In the genomic region with DNA sequence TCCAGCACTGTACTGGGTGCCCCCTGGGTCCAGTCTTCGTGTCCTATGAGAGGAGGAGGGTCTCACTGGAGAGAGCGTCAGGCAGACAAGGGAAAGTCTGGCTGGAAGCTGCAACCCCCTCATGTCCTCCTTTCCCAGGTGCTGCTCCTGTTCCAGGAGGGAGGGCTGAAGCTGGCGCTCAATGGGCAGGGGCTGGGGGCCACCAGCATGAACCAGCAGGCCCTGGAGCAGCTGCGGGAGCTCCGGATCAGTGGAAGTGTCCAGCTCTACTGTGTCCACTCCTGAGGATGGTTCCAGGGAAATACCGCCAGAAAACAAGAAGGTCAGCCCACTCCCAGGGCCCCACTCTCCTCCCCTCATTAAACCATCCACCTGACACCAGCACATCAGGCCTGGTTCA, we compare ENCODE assay signal across 23 cellular contexts. TPM values are rescaled to one million over a fixed set of nuclear protein-coding genes. Genes with fewer than 3 reads are reported as not detected.
DNase-seq lines count a peak whose midpoint lies in the region; ATAC-seq and TF ChIP-seq lines count a peak whose summit lies in the region.
"Had no signal": no experiment of that assay in that cellular context is flagged by ENCODE, and none has a peak within 500 bp of the region (broad histone marks: within the 10 kb centered on the region; RNA-seq: fewer than 3 reads in every experiment).

No MANE protein-coding gene starts in this region.

- H3K4me1 Mint-ChIP-seq in H9 = peaks cover 5 to 12% of the 10 kb centered on the region in 2 experiments
- peaks cover 18% of the 10 kb centered on the region for H3K4me1 Mint-ChIP-seq in central memory CD8-positive, alpha-beta T cell

- H3K36me3 Mint-ChIP-seq in H9 (ENCODE audit: insufficient read depth in 1 of 3, low read depth in 3 of 3) = peaks cover 7 to 25% (median 22%) of the 10 kb centered on the region in 3 experiments; a peak in 6 of 7 replicates
- no peaks in the 10 kb centered on the region for H3K36me3 Mint-ChIP-seq in central memory CD8-positive, alpha-beta T cell (ENCODE audit: insufficient read depth)
- H3K36me3 Mint-ChIP-seq: CD4-positive, alpha-beta memory T cell had no signal

- H3K23me2 ChIP-seq in H9 (ENCODE audit: insufficient read length, low read depth, low read length, poor library complexity, severe bottlenecking) = no peaks in the 10 kb centered on the region

- no peak overlapping the region for H3K9ac ChIP-seq in H9 (ENCODE audit: extremely low read depth, insufficient read length, low read length)
- H3K9ac ChIP-seq in mesendoderm (ENCODE audit: low read length) = no peak overlapping the region
- H3K9ac ChIP-seq: GM23248 had no signal

- no peak overlapping the region for H4K91ac ChIP-seq in H9 (ENCODE audit: insufficient read length, low read depth, low read length)

- H3K79me2 ChIP-seq in H9 (ENCODE audit: insufficient read depth, low read length) (no peaks in the 10 kb centered on the region), mesendoderm (ENCODE audit: control insufficient read depth, insufficient read depth, low read length) (no peaks in the 10 kb centered on the region)

- H4K20me1 ChIP-seq in H9 (ENCODE audit: control insufficient read depth, insufficient read depth, insufficient read length) = no peaks in the 10 kb centered on the region

- no peaks in the 10 kb centered on the region for H3K27me3 Mint-ChIP-seq in H9 (ENCODE audit: low read depth)
- no peaks in the 10 kb centered on the region for H3K27me3 Mint-ChIP-seq in central memory CD8-positive, alpha-beta T cell
- H3K27me3 Mint-ChIP-seq: CD4-positive, alpha-beta memory T cell had no signal

- H4K8ac ChIP-seq in H9 (replicated peaks; ENCODE audit: insufficient read length, low read depth, low read length) = no peak overlapping the region
- no peak overlapping the region for H4K8ac ChIP-seq in mesendoderm (ENCODE audit: low read depth, low read length)

- no peaks in the 10 kb centered on the region for H3K9me3 ChIP-seq in H9 (ENCODE audit: control insufficient read depth, low read depth, low read length)
- peaks cover 0 to 6% (median 0%) of the 10 kb centered on the region in 8 donors for H3K9me3 ChIP-seq in spleen
- H3K9me3 ChIP-seq in effector memory CD4-positive, alpha-beta T cell (ENCODE audit: control insufficient read depth, low read length) = no peaks in the 10 kb centered on the region
- H3K9me3 ChIP-seq: A549 had no signal

- intact Hi-C loops in spleen (cut with DNase I; ENCODE audit: low total_unique reads) = no loop called here

- TF ChIP-seq POLR2A in spleen (IDR thresholded peaks at IDR 0.05) = no peak

- H2BK15ac ChIP-seq in H9 (ENCODE audit: low read depth, low read length) (0 out of 2 replicates have a peak overlapping the region, but pooled peaks have one; percentile 49), mesendoderm (replicated peaks; ENCODE audit: low read depth) (no peak overlapping the region)

- no peak overlapping the region for H3K4me2 ChIP-seq in H9 (ENCODE audit: insufficient read depth, insufficient read length, low read length)
- no peak overlapping the region for H3K4me2 ChIP-seq in mesendoderm (ENCODE audit: low read length)
- H3K4me2 ChIP-seq: A549 had no signal

- no peak overlapping the region for H3K4ac ChIP-seq in H9 (ENCODE audit: low read depth, low read length)
- no peak overlapping the region for H3K4ac ChIP-seq in mesendoderm (ENCODE audit: low read depth, low read length)

- H3K27ac ChIP-seq in H9 (ENCODE audit: insufficient read length, low read depth, low read length) = no peak overlapping the region
- H3K27ac ChIP-seq in mesendoderm (ENCODE audit: low read depth, low read length) = no peak overlapping the region
- no peak overlapping the region for H3K27ac ChIP-seq in spleen
- H3K27ac ChIP-seq in effector memory CD4-positive, alpha-beta T cell (ENCODE audit: insufficient read depth, low read length, poor library complexity, severe bottlenecking) = no peak overlapping the region
- H3K27ac ChIP-seq: A549, GM23248 had no signal

- H2AK5ac ChIP-seq in H9 (ENCODE audit: insufficient read length, low read length) = no peak overlapping the region
- H2AK5ac ChIP-seq in mesendoderm (ENCODE audit: low read length) = no peak overlapping the region

- H3K9me3 Mint-ChIP-seq in H9 = peaks cover 17 to 20% of the 10 kb centered on the region in 2 experiments
- no peaks in the 10 kb centered on the region for H3K9me3 Mint-ChIP-seq in central memory CD8-positive, alpha-beta T cell
- H3K9me3 Mint-ChIP-seq: CD4-positive, alpha-beta memory T cell had no signal

- H3K23ac ChIP-seq in H9 (ENCODE audit: insufficient read length, low read depth, low read length) (no peak overlapping the region), mesendoderm (ENCODE audit: low read length) (no peak overlapping the region)

- no peak overlapping the region for H2BK12ac ChIP-seq in H9 (ENCODE audit: insufficient read length, low read depth, low read length)

- H3K27ac Mint-ChIP-seq in H9 = no peak overlapping the region
- peak overlapping the region; percentile 39 for H3K27ac Mint-ChIP-seq in central memory CD8-positive, alpha-beta T cell (ENCODE audit: low read depth)

- H3K4me3 Mint-ChIP-seq in H9 = no peak overlapping the region
- H3K4me3 Mint-ChIP-seq in central memory CD8-positive, alpha-beta T cell = no peak overlapping the region
- H3K4me3 Mint-ChIP-seq: CD4-positive, alpha-beta memory T cell had no signal

- WGBS in H9 (ENCODE audit: extremely low coverage, insufficient read length, low lambda C conversion rate) = no CpG with 5 or more reads among the region's 6 CpGs
- no CpG with 5 or more reads among the region's 6 CpGs for WGBS in mesendoderm (ENCODE audit: extremely low coverage, insufficient coverage, low lambda C conversion rate)
- 93 to 99% (median 95%) methylated on average over 5 to 6 of the region's 6 CpGs for WGBS in spleen, 5 donors

- H3T11ph ChIP-seq in H9 (ENCODE audit: low read length) = no peak overlapping the region

- H3K36me3 ChIP-seq in mesendoderm (ENCODE audit: control insufficient read depth, insufficient read depth, low read length) (no peaks in the 10 kb centered on the region), spleen (peaks cover 0 to 57% (median 0%) of the 10 kb centered on the region in 6 donors)
- no peaks in the 10 kb centered on the region for H3K36me3 ChIP-seq in effector memory CD4-positive, alpha-beta T cell (ENCODE audit: control insufficient read depth, insufficient read depth, low read length)

- H2AFZ ChIP-seq in H9 (ENCODE audit: low read length) = no peak overlapping the region
- H2AFZ ChIP-seq: GM23248 had no signal

- no peak for TF ChIP-seq CTCF in H9 (conservative IDR thresholded peaks at IDR 0.05)
- no peak for TF ChIP-seq CTCF in spleen (IDR thresholded peaks at IDR 0.05 in 8 of 11, conservative IDR thresholded peaks at IDR 0.05 in 3 of 11)

- ATAC-seq in central memory CD8-positive, alpha-beta T cell (replicated peaks; ENCODE audit: extremely low read depth, poor library complexity, severe bottlenecking) = no peak
- no peak for ATAC-seq in GM18873 (IDR thresholded peaks at IDR 0.05; ENCODE audit: low FRiP score, unreplicated experiment)
- ATAC-seq in GM21723 (IDR thresholded peaks at IDR 0.05; ENCODE audit: unreplicated experiment) = no peak
- ATAC-seq: A549 had no signal

- H3K4me3 ChIP-seq in mesendoderm (ENCODE audit: low read length) (no peak overlapping the region), spleen (no peak overlapping the region)
- no peak overlapping the region for H3K4me3 ChIP-seq in effector memory CD4-positive, alpha-beta T cell (ENCODE audit: insufficient read depth, low read depth, low read length, poor library complexity, severe bottlenecking)
- H3K4me3 ChIP-seq: A549, GM23248 had no signal

- no peak overlapping the region for H2BK20ac ChIP-seq in H9 (ENCODE audit: low read depth, low read length, poor library complexity, severe bottlenecking)

- H3K27me3 ChIP-seq in H9 (ENCODE audit: insufficient read depth, low read length) (no peaks in the 10 kb centered on the region), mesendoderm (ENCODE audit: insufficient read depth, low read length, poor library complexity) (no peaks in the 10 kb centered on the region), spleen (replicated peaks in 1 of 7) (no peaks in the 10 kb centered on the region)
- no peaks in the 10 kb centered on the region for H3K27me3 ChIP-seq in effector memory CD4-positive, alpha-beta T cell (replicated peaks; ENCODE audit: control insufficient read depth, insufficient read depth, low read length, poor library complexity, severe bottlenecking)

- H2BK5ac ChIP-seq in H9 (ENCODE audit: insufficient read length, low read length) (no peak overlapping the region), mesendoderm (ENCODE audit: low read length) (no peak overlapping the region)

- H3K56ac ChIP-seq in H9 (ENCODE audit: insufficient read length, low read depth, low read length) (no peak overlapping the region), mesendoderm (ENCODE audit: low read length) (peak overlapping the region; percentile 59)

- H4K5ac ChIP-seq in H9 (ENCODE audit: insufficient read length, low read depth, low read length) = no peak overlapping the region
- no peak overlapping the region for H4K5ac ChIP-seq in mesendoderm (ENCODE audit: low read length)

- H3K79me1 ChIP-seq in H9 (ENCODE audit: insufficient read depth, low read depth, low read length, poor library complexity, severe bottlenecking) = no peaks in the 10 kb centered on the region
- no peaks in the 10 kb centered on the region for H3K79me1 ChIP-seq in mesendoderm (ENCODE audit: low read length)

- H3K14ac ChIP-seq in H9 (ENCODE audit: insufficient read depth, low read length) = no peak overlapping the region

- H2BK120ac ChIP-seq in H9 (ENCODE audit: low read depth, low read length, poor library complexity, severe bottlenecking) (no peak overlapping the region), mesendoderm (ENCODE audit: low read depth, low read length) (no peak overlapping the region)

- H3K4me1 ChIP-seq in H9 (ENCODE audit: insufficient read depth, low read length) = no peaks in the 10 kb centered on the region
- H3K4me1 ChIP-seq in mesendoderm (ENCODE audit: control insufficient read depth, low read depth, low read length) = no peaks in the 10 kb centered on the region
- no peaks in the 10 kb centered on the region for H3K4me1 ChIP-seq in spleen
- H3K4me1 ChIP-seq in effector memory CD4-positive, alpha-beta T cell (ENCODE audit: control insufficient read depth, insufficient read depth, low read length, poor library complexity, severe bottlenecking) = peaks cover 4% of the 10 kb centered on the region
- H3K4me1 ChIP-seq: A549 had no signal

- H3K18ac ChIP-seq in H9 (ENCODE audit: insufficient read length, low read depth, low read length) (no peak overlapping the region), mesendoderm (ENCODE audit: low read length) (no peak overlapping the region)

- DNase-seq in H9 = no peak
- DNase-seq in central memory CD8-positive, alpha-beta T cell (ENCODE audit: low spot score in 2 of 2) = no peak
- DNase-seq in mesendoderm = no peak
- DNase-seq in spleen = peak; percentile 57
- no peak for DNase-seq in SHP77 treated with DMSO at 0.1 percent for 48 hours (lab: John Stamatoyannopoulos, UW)
- no peak for DNase-seq in effector memory CD4-positive, alpha-beta T cell
- DNase-seq: 8988T; ACHN; C1 segment of cervical spinal cord; Calu3; CD4-positive, alpha-beta memory T cell; COR-L47; DMS53; DMS79 treated with DMSO at 0.1 percent for 48 hours; GF-D8; GM23248; HCEC 1CT had no signal

RNA-seq across cellular contexts. Expression of a gene that starts 10.2 kb away (rescaled TPM):
- 1.9 and 2.0 TPM in 2 replicates for total RNA-seq in H9 (2021)
- 2.7 TPM for polyA plus RNA-seq in mesendoderm (2013, experiment 1 of 2)
- 2.6 TPM for polyA plus RNA-seq in mesendoderm (2013, experiment 2 of 2)
- total RNA-seq in spleen = 1 to 10 TPM in 4 of 7 donors, under 1 TPM in 2, not detected in 1; 0.88 to 3.5 (median 2.0) TPM
- under 1 TPM; 0.24 to 0.30 (median 0.26) TPM for polyA plus RNA-seq in spleen
- total RNA-seq: Calu3; CD4-positive, alpha-beta memory T cell; Daoy; G401; GM23248 had no signal
- polyA plus RNA-seq: A549; BJ; CD4-positive, alpha-beta memory T cell; GM23248 had no signal

RNA-seq across cellular contexts. Expression of a gene that starts 20.5 kb away (rescaled TPM):
- total RNA-seq in H9 (2021) (3.1 and 3.5 TPM in 2 replicates), spleen (100 to 1,000 TPM in 1 of 7 donors, 10 to 100 TPM in 6; 55.6 to 101 (median 65.3) TPM)
- polyA plus RNA-seq in mesendoderm (2013, experiment 1 of 2) = 0.39 TPM
- polyA plus RNA-seq in mesendoderm (2013, experiment 2 of 2) = 0.38 TPM
- polyA plus RNA-seq in spleen = 100 to 1,000 TPM in 1 of 3 donors, 10 to 100 TPM in 2; 78.6 to 105 (median 98.6) TPM
- total RNA-seq: G401 had no signal

RNA-seq across cellular contexts. Expression of a gene that starts 25.1 kb away (rescaled TPM):
- total RNA-seq in H9 (2021) (8.5 and 9.6 TPM in 2 replicates), spleen (under 1 TPM in 4 of 7 donors, not detected in 3; 0.22 to 0.54 (median 0.30) TPM)
- polyA plus RNA-seq in mesendoderm (2013, experiment 1 of 2) = 5.4 TPM
- 5.7 TPM for polyA plus RNA-seq in mesendoderm (2013, experiment 2 of 2)
- under 1 TPM in 2 of 3 donors, not detected in 1; 0.10 to 0.11 TPM for polyA plus RNA-seq in spleen
- total RNA-seq: CD4-positive, alpha-beta memory T cell; Daoy; G401; GM23248 had no signal
- polyA plus RNA-seq: BJ; CD4-positive, alpha-beta memory T cell; GM23248 had no signal

RNA-seq across cellular contexts. Expression of a gene that starts 47.1 kb away (rescaled TPM):
- total RNA-seq in H9 (2021) = 0.31 and 0.52 TPM in 2 replicates
- 0.11 TPM for polyA plus RNA-seq in mesendoderm (2013, experiment 1 of 2)
- 0.08 TPM for polyA plus RNA-seq in mesendoderm (2013, experiment 2 of 2)
- 1 to 10 TPM in 1 of 7 donors, not detected in 6; 1.3 TPM for total RNA-seq in spleen
- under 1 TPM in 2 of 3 donors, not detected in 1; 0.16 to 0.18 TPM for polyA plus RNA-seq in spleen
- total RNA-seq: CD4-positive, alpha-beta memory T cell; Daoy; G401; GM23248 had no signal
- polyA plus RNA-seq: BJ, GM23248 had no signal

Comparison
In these comparisons a context has a peak if more than half of its experiments do, and no peak if none do; other contexts are left out.
1. RNA of a gene that starts 20.5 kb away (total RNA-seq): 55.6 to 101 TPM in spleen; 3.1 to 3.5 TPM in H9; every median in the first group is over 10 times any median in the second.